1 cellular context compared by ENCODE assay signal in the genomic region with DNA sequence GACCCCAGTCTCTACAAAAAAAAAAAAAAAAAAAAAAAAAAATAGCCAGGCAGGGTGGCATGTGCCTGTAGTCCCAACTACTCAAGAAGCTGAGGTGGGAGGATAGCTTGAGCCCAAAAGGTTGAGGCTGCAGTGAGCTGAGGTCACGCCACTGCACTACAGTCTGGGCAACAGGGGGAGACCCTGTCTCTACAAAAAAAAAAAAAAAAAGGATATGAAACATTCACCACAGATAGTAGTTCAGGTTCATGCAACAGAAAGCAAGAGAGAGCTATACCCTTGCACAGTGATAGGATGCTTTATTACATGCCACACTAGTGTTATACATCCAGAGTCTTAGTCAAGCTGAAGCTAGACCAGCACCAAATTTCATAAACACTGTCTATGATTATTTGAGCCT.
TF ChIP-seq lines count a peak whose summit lies in the region.

No MANE protein-coding gene starts in this region.

TF ChIP-seq in GM12878, 131 proteins besides CTCF, POLR2A, EP300 and RAD21 (continued from another document):
- TF ChIP-seq BCL11A (IDR thresholded peaks at IDR 0.05; ENCODE audit: low read depth, low read length) (0 out of 2 replicates have a peak, but pooled peaks have one; percentile 43), SPI1 (IDR thresholded peaks at IDR 0.05; ENCODE audit: borderline replicate concordance, insufficient read depth, low read depth, low read length) (peak; percentile 76), EGR1 (IDR thresholded peaks at IDR 0.05; ENCODE audit: borderline replicate concordance in 1 of 2, low read depth in 2 of 2, low read length in 2 of 2) (no peak), NFIC (IDR thresholded peaks at IDR 0.05; ENCODE audit: low read depth, low read length) (peak; percentile 71; the same call in 1 of the 2 replicates), PAX5 (IDR thresholded peaks at IDR 0.05; ENCODE audit: borderline replicate concordance, low read depth, low read length) (peak; percentile 61; the same call in 1 of the 2 replicates), TCF12 (IDR thresholded peaks at IDR 0.05; ENCODE audit: low read depth, low read length) (no peak), NBN (IDR thresholded peaks at IDR 0.05) (0 out of 2 replicates have a peak, but pooled peaks have one; percentile 72), EED (IDR thresholded peaks at IDR 0.05; ENCODE audit: low read depth) (peak; percentile 29; the same call in 1 of the 2 replicates), MTA3 (IDR thresholded peaks at IDR 0.05; ENCODE audit: borderline replicate concordance, low read length) (peak; percentile 36; the same call in 1 of the 2 replicates), RELA (IDR thresholded peaks at IDR 0.05; ENCODE audit: borderline replicate concordance, partially characterized antibody) (no peak), IRF4 (IDR thresholded peaks at IDR 0.05; ENCODE audit: low read depth, low read length) (peak; percentile 63), CHD4 (IDR thresholded peaks at IDR 0.05) (no peak), SREBF1 (IDR thresholded peaks at IDR 0.05; ENCODE audit: low read length) (peak; percentile 13; the same call in 1 of the 2 replicates), POU2F2 (IDR thresholded peaks at IDR 0.05; ENCODE audit: borderline replicate concordance, low read depth, low read length) (peak; percentile 47; the same call in 1 of the 3 replicates), MTA2 (IDR thresholded peaks at IDR 0.05; ENCODE audit: low read depth) (peak; percentile 66), MXI1 (IDR thresholded peaks at IDR 0.05; ENCODE audit: low read depth, low read length) (0 out of 2 replicates have a peak, but pooled peaks have one; percentile 27)
- TF ChIP-seq, protein P1, sequence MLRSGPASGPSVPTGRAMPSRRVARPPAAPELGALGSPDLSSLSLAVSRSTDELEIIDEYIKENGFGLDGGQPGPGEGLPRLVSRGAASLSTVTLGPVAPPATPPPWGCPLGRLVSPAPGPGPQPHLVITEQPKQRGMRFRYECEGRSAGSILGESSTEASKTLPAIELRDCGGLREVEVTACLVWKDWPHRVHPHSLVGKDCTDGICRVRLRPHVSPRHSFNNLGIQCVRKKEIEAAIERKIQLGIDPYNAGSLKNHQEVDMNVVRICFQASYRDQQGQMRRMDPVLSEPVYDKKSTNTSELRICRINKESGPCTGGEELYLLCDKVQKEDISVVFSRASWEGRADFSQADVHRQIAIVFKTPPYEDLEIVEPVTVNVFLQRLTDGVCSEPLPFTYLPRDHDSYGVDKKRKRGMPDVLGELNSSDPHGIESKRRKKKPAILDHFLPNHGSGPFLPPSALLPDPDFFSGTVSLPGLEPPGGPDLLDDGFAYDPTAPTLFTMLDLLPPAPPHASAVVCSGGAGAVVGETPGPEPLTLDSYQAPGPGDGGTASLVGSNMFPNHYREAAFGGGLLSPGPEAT (IDR thresholded peaks at IDR 0.05; ENCODE audit: low read depth) = peak; percentile 51; the same call in 1 of the 2 replicates
- TF ChIP-seq, protein P2, sequence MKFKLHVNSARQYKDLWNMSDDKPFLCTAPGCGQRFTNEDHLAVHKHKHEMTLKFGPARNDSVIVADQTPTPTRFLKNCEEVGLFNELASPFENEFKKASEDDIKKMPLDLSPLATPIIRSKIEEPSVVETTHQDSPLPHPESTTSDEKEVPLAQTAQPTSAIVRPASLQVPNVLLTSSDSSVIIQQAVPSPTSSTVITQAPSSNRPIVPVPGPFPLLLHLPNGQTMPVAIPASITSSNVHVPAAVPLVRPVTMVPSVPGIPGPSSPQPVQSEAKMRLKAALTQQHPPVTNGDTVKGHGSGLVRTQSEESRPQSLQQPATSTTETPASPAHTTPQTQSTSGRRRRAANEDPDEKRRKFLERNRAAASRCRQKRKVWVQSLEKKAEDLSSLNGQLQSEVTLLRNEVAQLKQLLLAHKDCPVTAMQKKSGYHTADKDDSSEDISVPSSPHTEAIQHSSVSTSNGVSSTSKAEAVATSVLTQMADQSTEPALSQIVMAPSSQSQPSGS (IDR thresholded peaks at IDR 0.05; ENCODE audit: low read length) = peak; percentile 61; the same call in 1 of the 2 replicates
